Comparison of ENCODE assay signal across 8 cellular contexts in the genomic region with DNA sequence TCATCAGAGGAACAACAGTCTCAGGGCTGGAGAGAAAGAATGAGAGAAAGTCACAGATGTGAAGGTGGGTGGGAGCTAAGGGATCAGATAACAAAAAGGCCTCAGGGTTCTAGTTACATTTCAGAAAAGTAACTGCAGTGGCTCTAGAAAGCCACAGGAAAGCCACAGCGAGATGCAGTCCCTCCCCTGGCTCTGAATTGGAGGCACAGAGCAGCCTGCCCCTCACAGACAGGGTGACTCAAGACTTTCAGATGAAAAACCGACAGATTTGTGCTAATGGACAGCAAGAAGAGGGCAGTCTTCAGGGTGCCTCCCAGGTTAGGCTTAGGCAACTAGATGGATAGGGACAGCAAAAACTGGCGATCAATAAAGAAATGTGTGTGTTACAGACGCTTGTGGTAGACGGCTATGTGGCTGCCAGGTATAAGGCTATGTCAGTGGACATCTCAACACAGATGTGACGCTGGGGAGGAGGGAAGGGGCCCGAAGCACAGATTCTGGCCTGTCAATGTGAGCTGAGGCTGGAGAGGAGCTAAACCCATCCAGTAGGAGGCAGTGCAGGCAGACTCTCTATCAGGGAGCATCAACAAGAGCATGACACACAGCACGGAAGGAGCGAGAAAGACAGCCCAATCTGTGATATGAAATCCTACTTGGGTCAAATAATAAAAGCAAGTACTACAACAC. TPM values are rescaled to one million over a fixed set of nuclear protein-coding genes. Genes with fewer than 3 reads are reported as not detected.
DNase-seq lines count a peak whose midpoint lies in the region; ATAC-seq and TF ChIP-seq lines count a peak whose summit lies in the region.

No MANE protein-coding gene starts in this region.

- TF ChIP-seq CTCF in GM12872 (IDR thresholded peaks at IDR 0.05; ENCODE audit: insufficient read depth, low read depth, low read length) (peak; percentile 44; the same call in 2 of the 3 replicates), astrocyte of the spinal cord (IDR thresholded peaks at IDR 0.05; ENCODE audit: low read depth, low read length) (peak; percentile 41), retinal pigment epithelial cell (conservative IDR thresholded peaks at IDR 0.05; ENCODE audit: low read depth, low read length) (peak; percentile 39), body of pancreas (IDR thresholded peaks at IDR 0.05) (peak in 1 of 7 experiments; percentile 4)

- H3K27ac ChIP-seq in body of pancreas, result no peak overlapping the region

- peaks cover 4 to 47% of the 10 kb centered on the region in 2 donors for H3K36me3 ChIP-seq in body of pancreas (replicated peaks in 1 of 2; ENCODE audit: insufficient read depth in 1 of 2, low read depth in 2 of 2)

- intact Hi-C loops in body of pancreas (cut with DNase I), result no loop called here

- 85% methylated on average over 9 of the region's 9 CpGs for WGBS in body of pancreas, 2 donors

- TF ChIP-seq POLR2A in body of pancreas (IDR thresholded peaks at IDR 0.05), result no peak

- DNase-seq in RPMI7951 (ENCODE audit: low read depth) (peak; percentile 79), astrocyte of the spinal cord (ENCODE audit: low read depth, low spot score) (no peak), retinal pigment epithelial cell (ENCODE audit: low read depth) (no peak), NCI-H1092 (lab: John Stamatoyannopoulos, UW) (no peak), NCI-H774 (lab: John Stamatoyannopoulos, UW) (no peak), body of pancreas (no peak)

- no peak overlapping the region for H3K4me3 ChIP-seq in astrocyte of the spinal cord (ENCODE audit: low read depth, low read length)
- no peak overlapping the region for H3K4me3 ChIP-seq in retinal pigment epithelial cell (ENCODE audit: low read length)
- no peak overlapping the region for H3K4me3 ChIP-seq in body of pancreas

- no peak for ATAC-seq in HG03432 (IDR thresholded peaks at IDR 0.05; ENCODE audit: unreplicated experiment)
- no peak for ATAC-seq in body of pancreas

- in situ Hi-C loops in astrocyte of the spinal cord (cut with HindIII; ENCODE audit: low sequenced_read_pairs), result no loop called here

- no peaks in the 10 kb centered on the region for H3K4me1 ChIP-seq in body of pancreas

- H3K27me3 ChIP-seq in body of pancreas, result no peaks in the 10 kb centered on the region

- H3K9me3 ChIP-seq in body of pancreas, result no peaks in the 10 kb centered on the region

RNA-seq across cellular contexts. Expression of a gene that starts 26.2 kb away (rescaled TPM):
- total RNA-seq in RPMI7951 (2014; rRNA removed; shearing (Covaris generic)), result 72.8 and 83.4 TPM in 2 replicates
- 10 to 100 TPM; 30.9 to 53.7 TPM for total RNA-seq in body of pancreas

RNA-seq across cellular contexts. Expression of a gene that starts 26.2 kb away (rescaled TPM):
- 41.0 and 43.5 TPM in 2 replicates for total RNA-seq in RPMI7951 (2014; rRNA removed; shearing (Covaris generic))
- total RNA-seq in body of pancreas, result 10 to 100 TPM; 20.1 to 39.2 TPM
